In the genomic region with DNA sequence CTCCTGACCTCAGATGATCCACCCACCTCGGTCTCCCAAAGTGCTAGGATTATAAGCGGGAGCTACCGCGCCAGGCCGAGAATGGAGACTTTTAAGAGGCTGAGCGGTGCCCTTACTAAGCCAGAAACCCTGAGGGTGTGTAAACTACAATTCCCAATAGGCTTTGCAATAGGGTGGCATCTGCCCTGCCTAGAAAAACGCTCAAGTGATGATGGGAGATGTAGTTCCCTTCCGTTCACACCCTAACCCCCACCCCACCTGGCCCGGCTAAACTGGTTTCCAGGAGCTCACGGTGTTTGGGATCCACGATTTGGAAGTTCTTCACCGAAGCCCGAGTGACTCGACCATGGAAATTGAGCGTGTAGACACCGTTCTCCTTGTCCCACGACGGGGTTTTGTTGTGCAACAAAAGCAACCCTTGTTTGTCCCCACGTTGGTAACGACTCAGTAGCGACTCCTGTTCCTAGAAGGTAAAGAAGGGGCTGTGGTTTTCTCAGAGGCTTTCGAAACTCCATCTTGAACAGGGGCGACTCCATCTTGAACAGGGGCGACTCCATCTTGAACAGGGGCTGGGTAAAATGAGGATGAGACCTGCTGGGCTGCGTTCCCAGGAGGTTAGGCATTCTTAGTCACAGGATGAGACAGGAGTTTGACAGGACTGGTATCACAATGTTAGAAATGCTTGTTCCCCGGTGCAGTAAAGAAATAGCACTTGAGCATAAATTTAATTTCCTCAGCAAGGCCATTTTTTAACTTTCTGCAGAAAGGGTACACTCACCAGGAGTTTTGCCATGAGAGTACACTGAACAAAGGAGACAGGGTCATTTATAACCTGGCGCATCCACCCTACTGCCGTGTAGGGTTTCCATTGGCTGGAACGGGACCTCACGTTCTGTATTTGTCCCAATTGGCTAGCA, we compare ENCODE assay signal across 1 cellular context.
A peak's percentile ranks its signal among the peaks of the same experiment; 100 is the strongest.
TF ChIP-seq lines count a peak whose summit lies in the region.

No MANE protein-coding gene starts in this region.

TF ChIP-seq in GM12878, 131 proteins besides CTCF, POLR2A, EP300 and RAD21:
- TF ChIP-seq POLR2AphosphoS5 (IDR thresholded peaks at IDR 0.05; ENCODE audit: low read length) (peak; percentile 51; the same call in 1 of the 2 replicates), PAX8 (IDR thresholded peaks at IDR 0.05) (no peak), SIX5 (IDR thresholded peaks at IDR 0.05; ENCODE audit: low read depth, low read length, severe bottlenecking) (peak; percentile 89), CREM (IDR thresholded peaks at IDR 0.05; ENCODE audit: low read depth) (0 out of 2 replicates have a peak, but pooled peaks have one; percentile 38), CBX5 (IDR thresholded peaks at IDR 0.05; ENCODE audit: low read depth) (0 out of 2 replicates have a peak, but pooled peaks have one; percentile 70), MTA2 (IDR thresholded peaks at IDR 0.05; ENCODE audit: low read depth) (no peak), CHD4 (IDR thresholded peaks at IDR 0.05) (no peak), HCFC1 (IDR thresholded peaks at IDR 0.05; ENCODE audit: low read length) (peak; percentile 88)
- TF ChIP-seq, protein P1, sequence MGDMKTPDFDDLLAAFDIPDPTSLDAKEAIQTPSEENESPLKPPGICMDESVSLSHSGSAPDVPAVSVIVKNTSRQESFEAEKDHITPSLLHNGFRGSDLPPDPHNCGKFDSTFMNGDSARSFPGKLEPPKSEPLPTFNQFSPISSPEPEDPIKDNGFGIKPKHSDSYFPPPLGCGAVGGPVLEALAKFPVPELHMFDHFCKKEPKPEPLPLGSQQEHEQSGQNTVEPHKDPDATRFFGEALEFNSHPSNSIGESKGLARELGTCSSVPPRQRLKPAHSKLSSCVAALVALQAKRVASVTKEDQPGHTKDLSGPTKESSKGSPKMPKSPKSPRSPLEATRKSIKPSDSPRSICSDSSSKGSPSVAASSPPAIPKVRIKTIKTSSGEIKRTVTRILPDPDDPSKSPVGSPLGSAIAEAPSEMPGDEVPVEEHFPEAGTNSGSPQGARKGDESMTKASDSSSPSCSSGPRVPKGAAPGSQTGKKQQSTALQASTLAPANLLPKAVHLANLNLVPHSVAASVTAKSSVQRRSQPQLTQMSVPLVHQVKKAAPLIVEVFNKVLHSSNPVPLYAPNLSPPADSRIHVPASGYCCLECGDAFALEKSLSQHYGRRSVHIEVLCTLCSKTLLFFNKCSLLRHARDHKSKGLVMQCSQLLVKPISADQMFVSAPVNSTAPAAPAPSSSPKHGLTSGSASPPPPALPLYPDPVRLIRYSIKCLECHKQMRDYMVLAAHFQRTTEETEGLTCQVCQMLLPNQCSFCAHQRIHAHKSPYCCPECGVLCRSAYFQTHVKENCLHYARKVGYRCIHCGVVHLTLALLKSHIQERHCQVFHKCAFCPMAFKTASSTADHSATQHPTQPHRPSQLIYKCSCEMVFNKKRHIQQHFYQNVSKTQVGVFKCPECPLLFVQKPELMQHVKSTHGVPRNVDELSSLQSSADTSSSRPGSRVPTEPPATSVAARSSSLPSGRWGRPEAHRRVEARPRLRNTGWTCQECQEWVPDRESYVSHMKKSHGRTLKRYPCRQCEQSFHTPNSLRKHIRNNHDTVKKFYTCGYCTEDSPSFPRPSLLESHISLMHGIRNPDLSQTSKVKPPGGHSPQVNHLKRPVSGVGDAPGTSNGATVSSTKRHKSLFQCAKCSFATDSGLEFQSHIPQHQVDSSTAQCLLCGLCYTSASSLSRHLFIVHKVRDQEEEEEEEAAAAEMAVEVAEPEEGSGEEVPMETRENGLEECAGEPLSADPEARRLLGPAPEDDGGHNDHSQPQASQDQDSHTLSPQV (IDR thresholded peaks at IDR 0.05) = peak; percentile 39; the same call in 1 of the 2 replicates
- TF ChIP-seq, protein P2, sequence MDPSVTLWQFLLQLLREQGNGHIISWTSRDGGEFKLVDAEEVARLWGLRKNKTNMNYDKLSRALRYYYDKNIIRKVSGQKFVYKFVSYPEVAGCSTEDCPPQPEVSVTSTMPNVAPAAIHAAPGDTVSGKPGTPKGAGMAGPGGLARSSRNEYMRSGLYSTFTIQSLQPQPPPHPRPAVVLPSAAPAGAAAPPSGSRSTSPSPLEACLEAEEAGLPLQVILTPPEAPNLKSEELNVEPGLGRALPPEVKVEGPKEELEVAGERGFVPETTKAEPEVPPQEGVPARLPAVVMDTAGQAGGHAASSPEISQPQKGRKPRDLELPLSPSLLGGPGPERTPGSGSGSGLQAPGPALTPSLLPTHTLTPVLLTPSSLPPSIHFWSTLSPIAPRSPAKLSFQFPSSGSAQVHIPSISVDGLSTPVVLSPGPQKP (IDR thresholded peaks at IDR 0.05; ENCODE audit: low read depth, low read length) = peak; percentile 43; the same call in 1 of the 2 replicates
